In genomic region chr10:121927841-121928527, GRCh38 we compare ENCODE assay signal across 8 cellular contexts. TPM values are rescaled to one million over a fixed set of nuclear protein-coding genes. Genes with fewer than 3 reads are reported as not detected.
DNase-seq lines count a peak whose midpoint lies in the region; ATAC-seq, FAIRE-seq and TF ChIP-seq lines count a peak whose summit lies in the region.

ATE1 (minus strand) TSS chr10:121928031; CDS start chr10:121927949, 82 bp downstream.

- TF ChIP-seq CTCF in D721Med (IDR thresholded peaks at IDR 0.05; ENCODE audit: insufficient read depth, missing control alignments): no peak
- TF ChIP-seq CTCF in epithelial cell of esophagus (IDR thresholded peaks at IDR 0.05; ENCODE audit: insufficient read depth, low read depth, low read length, missing control alignments): peak; percentile 5

- under 1% methylated on average over 87 of the region's 87 CpGs for WGBS in HUES64

- H3K27me3 ChIP-seq in HUES64 (ENCODE audit: insufficient read depth, low read length) (no peaks in the 10 kb centered on the region), mononuclear cell (ENCODE audit: insufficient read depth, low read length) (no peaks in the 10 kb centered on the region)

- peak; percentile 78 for ATAC-seq in GM21447 (IDR thresholded peaks at IDR 0.05; ENCODE audit: unreplicated experiment)

- H3K36me3 ChIP-seq in HUES64 (ENCODE audit: insufficient read depth, low read length): peaks cover 12% of the 10 kb centered on the region; the same call in 1 of the 2 replicates

- peak within 1 kb of the TSS; percentile 92 for H3K27ac ChIP-seq in HUES64 (ENCODE audit: low read depth, low read length)

- H3K9ac ChIP-seq in HUES64 (ENCODE audit: low read depth, low read length): peak within 1 kb of the TSS; percentile 97

- H3K9me3 ChIP-seq in HUES64 (ENCODE audit: insufficient read depth, low read depth, low read length) (no peaks in the 10 kb centered on the region), mononuclear cell (ENCODE audit: low read depth, low read length) (no peaks in the 10 kb centered on the region)

- peak; percentile 23 for DNase-seq in D721Med (ENCODE audit: insufficient read length, low spot score)
- peak; percentile 95 for DNase-seq in OCI-M1 (lab: John Stamatoyannopoulos, UW)
- DNase-seq in activated T-cell treated with anti-CD3 and anti-CD28 coated beads for 4 hours: peak; percentile 72
- peak; percentile 92 for DNase-seq in epithelial cell of esophagus (ENCODE audit: low read depth)
- peak; percentile 75 to 76 for DNase-seq in stimulated activated CD8-positive, alpha-beta memory T cell treated with anti-CD3 and anti-CD28 coated beads, Interleukin-2, amount 100 ng/mL, for 48 hours (ENCODE audit: low read depth in 2 of 2)

- H3K4me1 ChIP-seq in HUES64 (ENCODE audit: insufficient read depth, low read length) (peaks cover 10% of the 10 kb centered on the region), mononuclear cell (ENCODE audit: insufficient read depth, low read length) (peaks cover 19% of the 10 kb centered on the region)

- no peak for FAIRE-seq in D721Med (lab: Jason Lieb, UNC)

- H3K4me3 ChIP-seq in HUES64 (ENCODE audit: low read length) (peak within 1 kb of the TSS; percentile 98), epithelial cell of esophagus (ENCODE audit: low read length) (peak within 1 kb of the TSS; percentile 71), mononuclear cell (ENCODE audit: low read length) (peak within 1 kb of the TSS; percentile 97)

RNA-seq across cellular contexts. Expression of gene ATE1, which starts in this region (rescaled TPM):
- 14.7 TPM for polyA plus RNA-seq in HUES64 (2013, experiment 1 of 2)
- 14.8 TPM for polyA plus RNA-seq in HUES64 (2013, experiment 2 of 2)
- total RNA-seq in mononuclear cell: 14.9 TPM

Comparison
In these comparisons a context has a peak if more than half of its experiments do, and no peak if none do; other contexts are left out.
1. Peak in every context shown above with its lines: DNase-seq, ATAC-seq, H3K4me3 ChIP-seq and H3K27ac ChIP-seq.
2. DNase-seq: peak in every context shown above with its lines; median percentile 95 in OCI-M1; 92 in epithelial cell of esophagus; 76 in stimulated activated CD8-positive, alpha-beta memory T cell treated with anti-CD3 and anti-CD28 coated beads, Interleukin-2, amount 100 ng/mL, for 48 hours; 72 in activated T-cell treated with anti-CD3 and anti-CD28 coated beads for 4 hours; 23 in D721Med.